Comparison of ENCODE assay signal across 30 cellular contexts in the genomic region with DNA sequence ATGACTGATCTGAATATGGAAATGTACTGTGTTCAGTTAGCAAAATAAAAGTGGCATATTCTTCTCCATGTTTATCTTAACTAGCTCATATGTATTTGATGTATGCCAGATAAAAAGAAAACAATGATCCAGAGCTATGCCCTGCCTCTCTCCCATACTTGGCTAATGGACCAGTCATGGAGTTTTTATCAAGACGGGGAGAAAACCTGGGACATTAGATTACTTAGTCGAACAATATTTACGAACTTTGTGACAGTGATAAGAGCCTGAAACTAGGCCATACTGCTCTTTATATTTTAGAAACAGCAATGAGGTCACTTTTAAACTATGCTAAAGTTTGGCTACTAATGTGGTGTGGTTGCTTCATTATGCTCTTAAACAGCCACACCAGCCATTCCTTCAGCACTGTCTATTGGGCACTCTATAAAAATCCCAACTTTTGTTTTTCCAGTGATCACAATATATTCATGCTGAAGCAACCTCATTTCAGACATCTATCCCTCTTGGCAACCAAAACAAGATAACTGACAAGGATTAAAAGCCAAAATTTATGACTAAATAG.
"Had no signal": no experiment of that assay in that cellular context is flagged by ENCODE, and none has a peak within 500 bp of the region (broad histone marks: within the 10 kb centered on the region; RNA-seq: fewer than 3 reads in every experiment).

No MANE protein-coding gene starts in this region.

- H3K4me1 ChIP-seq: ascending aorta, Peyer's patch had no signal

- ATAC-seq: activated CD8-positive, alpha-beta T cell treated with anti-CD3 and anti-CD28 coated beads for 36 hours; activated naive CD4-positive, alpha-beta T cell treated with anti-CD3 and anti-CD28 coated beads, Interleukin-2, amount 50 U/mL, for 72 hours; activated naive CD8-positive, alpha-beta T cell treated with anti-CD3 and anti-CD28 coated beads, Interleukin-2, amount 50 U/mL, for 24 hours; K562; PC-3 had no signal

- H3K36me3 Mint-ChIP-seq: activated naive CD4-positive, alpha-beta T cell treated with anti-CD3 and anti-CD28 coated beads, Interleukin-2, amount 50 U/mL, for 72 hours; brain had no signal

- H3K36me3 ChIP-seq: ascending aorta, Peyer's patch, WERI-Rb-1 had no signal

- H3K9me3 Mint-ChIP-seq: activated CD8-positive, alpha-beta T cell treated with anti-CD3 and anti-CD28 coated beads for 36 hours; activated naive CD4-positive, alpha-beta T cell treated with anti-CD3 and anti-CD28 coated beads for 36 hours; activated naive CD4-positive, alpha-beta T cell treated with anti-CD3 and anti-CD28 coated beads, Interleukin-2, amount 50 U/mL, for 72 hours; activated naive CD8-positive, alpha-beta T cell treated with anti-CD3 and anti-CD28 coated beads, Interleukin-2, amount 50 U/mL, for 24 hours; activated T-cell treated with anti-CD3 and anti-CD28 coated beads, Interleukin-2, amount 50 U/mL, for 24 hours; activated T-helper 2 cell treated with anti-CD3 and anti-CD28 coated beads, Interferon-gamma antibody, Interleukin-2, Interleukin-4, amounts not matched to agents 10 μg/mL and 5 μg/mL and 100 μg/mL, durations not matched to agents 14 hours and 24 hours and 36 hours; brain had no signal

- H3K27me3 Mint-ChIP-seq: activated T-cell treated with anti-CD3 and anti-CD28 coated beads, Interleukin-2, amount 50 U/mL, for 24 hours; brain had no signal

- H3K4me3 Mint-ChIP-seq: activated CD8-positive, alpha-beta T cell treated with anti-CD3 and anti-CD28 coated beads for 36 hours; activated naive CD4-positive, alpha-beta T cell treated with anti-CD3 and anti-CD28 coated beads for 36 hours; activated naive CD8-positive, alpha-beta T cell treated with anti-CD3 and anti-CD28 coated beads, Interleukin-2, amount 50 U/mL, for 24 hours; activated T-cell treated with anti-CD3 and anti-CD28 coated beads, Interleukin-2, amount 50 U/mL, for 24 hours; brain had no signal

- DNase-seq: activated CD4-positive, alpha-beta T cell treated with anti-CD3 and anti-CD28 coated beads for 1 hour; activated CD4-positive, alpha-beta T cell treated with anti-CD3 and anti-CD28 coated beads for 48 hours; activated CD4-positive, alpha-beta T cell treated with anti-CD3 and anti-CD28 coated beads, Interleukin-2, amount 50 U/mL, for 4 hours; activated CD4-positive, CD25-positive, alpha-beta regulatory T cell; activated CD8-positive, alpha-beta T cell treated with anti-CD3 and anti-CD28 coated beads for 36 hours; activated gamma-delta T cell treated with Interleukin-2 at 50 U/mL for 16 hours; activated naive CD4-positive, alpha-beta T cell treated with anti-CD3 and anti-CD28 coated beads for 36 hours; activated naive CD8-positive, alpha-beta T cell treated with anti-CD3 and anti-CD28 coated beads, Interleukin-2, amount 50 U/mL, for 24 hours; activated T-cell treated with anti-CD3 and anti-CD28 coated beads, Interleukin-2, amount 50 U/mL, for 24 hours; amygdala; caudate nucleus; cerebellar nuclear complex; NCI-H1092 treated with DMSO at 0.1 percent for 48 hours; NCI-H1417; NCI-H187 treated with DMSO at 0.1 percent for 48 hours; NCI-H2081; NCI-H226; NCI-H524 treated with DMSO at 0.1 percent for 48 hours; PC-3; Peyer's patch; RPMI8226; SIG-M5; T1000; WERI-Rb-1 had no signal

- H3K27ac ChIP-seq: ascending aorta, Peyer's patch, WERI-Rb-1 had no signal

- H3K27me3 ChIP-seq: ascending aorta, Peyer's patch had no signal

- H3K27ac Mint-ChIP-seq: activated CD8-positive, alpha-beta T cell treated with anti-CD3 and anti-CD28 coated beads for 36 hours; activated naive CD4-positive, alpha-beta T cell treated with anti-CD3 and anti-CD28 coated beads for 36 hours; activated naive CD4-positive, alpha-beta T cell treated with anti-CD3 and anti-CD28 coated beads, Interleukin-2, amount 50 U/mL, for 72 hours; activated naive CD8-positive, alpha-beta T cell treated with anti-CD3 and anti-CD28 coated beads, Interleukin-2, amount 50 U/mL, for 24 hours; activated T-cell treated with anti-CD3 and anti-CD28 coated beads, Interleukin-2, amount 50 U/mL, for 24 hours; activated T-helper 2 cell treated with anti-CD3 and anti-CD28 coated beads, Interferon-gamma antibody, Interleukin-2, Interleukin-4, amounts not matched to agents 10 μg/mL and 5 μg/mL and 100 μg/mL, durations not matched to agents 14 hours and 24 hours and 36 hours; brain had no signal

- H3K4me1 Mint-ChIP-seq: activated naive CD8-positive, alpha-beta T cell treated with anti-CD3 and anti-CD28 coated beads, Interleukin-2, amount 50 U/mL, for 24 hours; brain had no signal

- FAIRE-seq: bronchial epithelial cell, K562 had no signal

- H3K4me3 ChIP-seq: ascending aorta, K562, Peyer's patch had no signal

- H3K9me3 ChIP-seq: ascending aorta, Peyer's patch had no signal
